In genomic region chr14:101849640-101850039, GRCh38 we compare ENCODE assay signal across 1 cellular context.
TF ChIP-seq lines count a peak whose summit lies in the region.

No MANE protein-coding gene starts in this region.

TF ChIP-seq in SK-N-SH, 30 proteins besides CTCF, POLR2A, EP300 and RAD21 (continued from another document):
- TF ChIP-seq, protein P1, sequence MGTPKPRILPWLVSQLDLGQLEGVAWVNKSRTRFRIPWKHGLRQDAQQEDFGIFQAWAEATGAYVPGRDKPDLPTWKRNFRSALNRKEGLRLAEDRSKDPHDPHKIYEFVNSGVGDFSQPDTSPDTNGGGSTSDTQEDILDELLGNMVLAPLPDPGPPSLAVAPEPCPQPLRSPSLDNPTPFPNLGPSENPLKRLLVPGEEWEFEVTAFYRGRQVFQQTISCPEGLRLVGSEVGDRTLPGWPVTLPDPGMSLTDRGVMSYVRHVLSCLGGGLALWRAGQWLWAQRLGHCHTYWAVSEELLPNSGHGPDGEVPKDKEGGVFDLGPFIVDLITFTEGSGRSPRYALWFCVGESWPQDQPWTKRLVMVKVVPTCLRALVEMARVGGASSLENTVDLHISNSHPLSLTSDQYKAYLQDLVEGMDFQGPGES (IDR thresholded peaks at IDR 0.05; ENCODE audit: low read depth, low read length) = no peak
- TF ChIP-seq TCF12 (IDR thresholded peaks at IDR 0.05) (no peak), MEF2A (IDR thresholded peaks at IDR 0.05; ENCODE audit: borderline replicate concordance, low read depth) (no peak), FOXM1 (IDR thresholded peaks at IDR 0.05; ENCODE audit: low read depth) (no peak), POLR2AphosphoS5 (IDR thresholded peaks at IDR 0.05; ENCODE audit: low read depth, low read length) (no peak), USF2 (IDR thresholded peaks at IDR 0.05; ENCODE audit: borderline replicate concordance, low read depth, low read length) (no peak), TAF1 (IDR thresholded peaks at IDR 0.05; ENCODE audit: borderline replicate concordance, low read depth, low read length) (no peak), ZBTB33 (IDR thresholded peaks at IDR 0.05; ENCODE audit: borderline replicate concordance, low read depth) (no peak), GATA2 (CRISPR knock-in tag; IDR thresholded peaks at IDR 0.05) (no peak), RXRA (IDR thresholded peaks at IDR 0.05; ENCODE audit: borderline replicate concordance, low read depth) (no peak), MAX (IDR thresholded peaks at IDR 0.05; ENCODE audit: low read depth) (no peak), SIN3A (IDR thresholded peaks at IDR 0.05; ENCODE audit: borderline replicate concordance, low read depth, low read length) (no peak), NRF1 (IDR thresholded peaks at IDR 0.05; ENCODE audit: low read depth, low read length) (no peak), MXI1 (IDR thresholded peaks at IDR 0.05; ENCODE audit: low read depth, low read length) (no peak), CHD2 (IDR thresholded peaks at IDR 0.05; ENCODE audit: low read length, partially characterized antibody) (no peak), FOXJ3 (CRISPR knock-in tag; IDR thresholded peaks at IDR 0.05) (no peak)
